In genomic region chr13:105774739-105775460, GRCh38 we compare ENCODE assay signal across 16 cellular contexts.
DNase-seq lines count a peak whose midpoint lies in the region; ATAC-seq and TF ChIP-seq lines count a peak whose summit lies in the region.
"Had no signal": no experiment of that assay in that cellular context is flagged by ENCODE, and none has a peak within 500 bp of the region (broad histone marks: within the 10 kb centered on the region; RNA-seq: fewer than 3 reads in every experiment).

No MANE protein-coding gene starts in this region.

- CTCF ChIA-PET in PC-3 (lab: Charles Lee) (no interaction called here), T-cell (lab: Charles Lee) (no interaction called here), HEK293T (lab: Yijun Ruan, JAX) (no interaction called here)

- no peaks in the 10 kb centered on the region for H3K79me2 ChIP-seq in PC-3 (ENCODE audit: low read length)

- no peak overlapping the region; the same call in 1 of the 2 replicates for H3K9ac ChIP-seq in PC-3 (ENCODE audit: low read length)

- H3K9me2 ChIP-seq in PC-3 (replicated peaks; ENCODE audit: low read length) = no peaks in the 10 kb centered on the region

- H3K27me3 ChIP-seq in PC-3 (ENCODE audit: low read length) = no peaks in the 10 kb centered on the region

- DNase-seq in H4 (ENCODE audit: low spot score) (peak; percentile 90), PC-3 (peak; percentile 74), epithelial cell of esophagus (ENCODE audit: low read depth) (peak; percentile 24), NCI-H526 (lab: John Stamatoyannopoulos, UW) (no peak), CD14-positive monocyte (ENCODE audit: low spot score) (no peak), T-cell (no peak), HEK293T (ENCODE audit: extremely low spot score) (no peak)
- DNase-seq: activated CD8-positive, alpha-beta memory T cell treated with anti-CD3 and anti-CD28 coated beads, Interleukin-2, amount 50 U/mL, for 48 hours; cortex of kidney; GOT3; immature natural killer cell; natural killer cell; NCI-H1092 treated with DMSO at 0.1 percent for 48 hours; Right ventricle myocardium superior had no signal

- H3K4me3 Mint-ChIP-seq in nephron (no peak overlapping the region), CD14-positive monocyte (no peak overlapping the region), T-cell (no peak overlapping the region)
- H3K4me3 Mint-ChIP-seq: activated naive CD8-positive, alpha-beta T cell; immature natural killer cell; natural killer cell had no signal

- no peaks in the 10 kb centered on the region for H3K36me3 ChIP-seq in PC-3 (ENCODE audit: low read depth, low read length)

- H3K9me3 Mint-ChIP-seq in nephron = peaks cover 2% of the 10 kb centered on the region
- H3K9me3 Mint-ChIP-seq in CD14-positive monocyte = peaks cover 0 to 9% (median 2%) of the 10 kb centered on the region in 7 donors
- peaks cover 0 to 5% (median 0%) of the 10 kb centered on the region in 3 donors for H3K9me3 Mint-ChIP-seq in T-cell

- peaks cover 15% of the 10 kb centered on the region for H3K4me1 Mint-ChIP-seq in nephron
- no peaks in the 10 kb centered on the region for H3K4me1 Mint-ChIP-seq in CD14-positive monocyte
- no peaks in the 10 kb centered on the region for H3K4me1 Mint-ChIP-seq in T-cell
- H3K4me1 Mint-ChIP-seq: immature natural killer cell, natural killer cell had no signal

- peaks cover 4% of the 10 kb centered on the region for H3K27me3 Mint-ChIP-seq in nephron (ENCODE audit: low read depth)
- no peaks in the 10 kb centered on the region for H3K27me3 Mint-ChIP-seq in CD14-positive monocyte (ENCODE audit: low read depth in 3 of 3)
- peaks cover under 1 to 2% of the 10 kb centered on the region in 2 donors for H3K27me3 Mint-ChIP-seq in T-cell
- H3K27me3 Mint-ChIP-seq: activated naive CD8-positive, alpha-beta T cell had no signal

- no peaks in the 10 kb centered on the region for H4K20me1 ChIP-seq in PC-3 (ENCODE audit: low read length)

- TF ChIP-seq CTCF in PC-3 (conservative IDR thresholded peaks at IDR 0.05; ENCODE audit: low read depth, low read length) (no peak), epithelial cell of esophagus (IDR thresholded peaks at IDR 0.05; ENCODE audit: insufficient read depth, low read depth, low read length, missing control alignments) (no peak), nephron (IDR thresholded peaks at IDR 0.05; ENCODE audit: unreplicated experiment in 3 of 3) (no peak), CD14-positive monocyte (IDR thresholded peaks at IDR 0.05) (no peak)

- intact Hi-C loops in PC-3 (cut with micrococcal nuclease) = loop anchor here (10.0 kb wide), 1 partner anchor 200 kb away; no protein-coding TSS in a partner anchor
- intact Hi-C loops in CD14-positive monocyte (cut with micrococcal nuclease) = no loop called here

- H2AFZ ChIP-seq in PC-3 (ENCODE audit: low read length) = no peak overlapping the region

- H3F3A ChIP-seq in PC-3 (ENCODE audit: low read length, unreplicated experiment) = no peaks in the 10 kb centered on the region

- H3K4me2 ChIP-seq in PC-3 (ENCODE audit: low read length) = peak overlapping the region; percentile 41

- POLR2A ChIA-PET in PC-3 (lab: Charles Lee; ENCODE audit: unreplicated experiment) = no interaction called here
- POLR2A ChIA-PET in T-cell (lab: Charles Lee) = no interaction called here
- POLR2A ChIA-PET in HEK293T (lab: Yijun Ruan, JAX) = no interaction called here

- peak overlapping the region; percentile 73 for H3K27ac ChIP-seq in PC-3 (ENCODE audit: low read length)

- ATAC-seq in PC-3 (peak; percentile 82), T-cell (replicated peaks in 1 of 4) (no peak)
- ATAC-seq: natural killer cell had no signal

- H3K4me1 ChIP-seq in PC-3 (ENCODE audit: insufficient read depth, low read length) = peaks cover 14% of the 10 kb centered on the region

- no peaks in the 10 kb centered on the region for H3K9me3 ChIP-seq in PC-3 (ENCODE audit: low read length)

- H3K27ac Mint-ChIP-seq in nephron (peak overlapping the region; percentile 69 to 85 (median 75)), CD14-positive monocyte (no peak overlapping the region), T-cell (no peak overlapping the region)
- H3K27ac Mint-ChIP-seq: activated naive CD8-positive, alpha-beta T cell; immature natural killer cell; natural killer cell had no signal

- H3K4me3 ChIP-seq in PC-3 (ENCODE audit: low read length) = peak overlapping the region; percentile 32; the same call in 1 of the 2 replicates
- H3K4me3 ChIP-seq in epithelial cell of esophagus (ENCODE audit: low read length) = no peak overlapping the region

- H3K36me3 Mint-ChIP-seq in nephron (ENCODE audit: low read depth) (no peaks in the 10 kb centered on the region), CD14-positive monocyte (no peaks in the 10 kb centered on the region), T-cell (no peaks in the 10 kb centered on the region)
- H3K36me3 Mint-ChIP-seq: activated naive CD8-positive, alpha-beta T cell; immature natural killer cell; natural killer cell had no signal

- BruUV-seq in PC-3 (replicated peaks; lab: Mats Ljungman, UMichigan) = no TSS peak

TF ChIP-seq in HEK293T, 16 proteins besides CTCF, POLR2A, EP300 and RAD21:
- TF ChIP-seq ARNT (IDR thresholded peaks at IDR 0.05) (no peak), NFRKB (IDR thresholded peaks at IDR 0.05) (no peak), PKNOX1 (IDR thresholded peaks at IDR 0.05) (no peak), L3MBTL2 (conservative IDR thresholded peaks at IDR 0.05) (no peak), SP1 (IDR thresholded peaks at IDR 0.05) (no peak), CTBP1 (IDR thresholded peaks at IDR 0.05; ENCODE audit: borderline replicate concordance) (no peak), BHLHE40 (IDR thresholded peaks at IDR 0.05; ENCODE audit: borderline replicate concordance) (no peak), TARDBP (IDR thresholded peaks at IDR 0.05) (no peak), ELF4 (IDR thresholded peaks at IDR 0.05) (no peak), FOXA1 (IDR thresholded peaks at IDR 0.05) (no peak), FOXM1 (IDR thresholded peaks at IDR 0.05; ENCODE audit: borderline replicate concordance) (no peak), LEF1 (IDR thresholded peaks at IDR 0.05; ENCODE audit: borderline replicate concordance) (no peak)

Comparison
In these comparisons a context has a peak if more than half of its experiments do, and no peak if none do; other contexts are left out.
1. DNase-seq: peak in H4 (single experiment), PC-3 (single experiment) and epithelial cell of esophagus (single experiment); none in NCI-H526 (0 of 2), CD14-positive monocyte (single experiment), T-cell (0 of 34) and HEK293T (single experiment).
2. H3K27ac Mint-ChIP-seq: peak in nephron (3 of 3); none in CD14-positive monocyte (0 of 7) and T-cell (0 of 2).